In the genomic region with DNA sequence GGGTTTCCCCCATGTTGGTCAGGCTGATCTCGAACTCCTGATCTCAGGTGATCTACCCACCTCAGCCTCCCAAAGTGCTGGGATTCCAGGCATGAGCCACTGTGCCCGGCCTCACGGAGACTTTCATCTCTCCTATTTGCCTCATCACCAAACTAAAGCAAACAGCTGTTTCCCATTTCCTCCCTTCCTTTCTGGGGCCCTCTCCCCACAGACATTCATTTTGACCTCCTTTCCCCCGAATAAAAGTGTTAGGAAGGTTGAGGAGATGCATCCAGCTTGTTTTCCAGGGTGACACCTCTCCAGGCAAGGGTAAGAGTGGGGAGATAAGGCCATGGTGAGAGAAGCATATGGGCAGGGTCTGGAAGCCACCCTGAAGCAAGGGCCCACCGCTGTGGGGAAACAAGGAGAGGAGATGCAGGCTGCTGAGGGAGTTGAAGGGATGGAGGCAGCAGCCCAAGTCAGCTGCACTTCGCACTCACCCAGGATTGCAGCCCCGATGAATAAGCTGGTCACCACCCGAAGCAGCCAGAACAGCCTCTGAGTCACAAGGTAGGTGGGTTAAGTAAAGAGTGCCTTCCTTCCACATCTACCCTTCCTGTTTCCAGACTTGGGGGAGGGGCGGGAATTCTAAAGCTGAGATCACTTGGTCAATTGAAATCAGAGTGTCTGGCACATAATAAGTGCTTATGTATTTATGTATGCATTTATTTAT, we compare ENCODE assay signal across 1 cellular context.
TF ChIP-seq lines count a peak whose summit lies in the region.

No MANE protein-coding gene starts in this region.

TF ChIP-seq in SK-N-SH treated with all-trans-retinoic acid at 6 μM for 48 hours, 23 proteins besides CTCF, POLR2A, EP300 and RAD21 (continued from another document):
- TF ChIP-seq, protein P1, sequence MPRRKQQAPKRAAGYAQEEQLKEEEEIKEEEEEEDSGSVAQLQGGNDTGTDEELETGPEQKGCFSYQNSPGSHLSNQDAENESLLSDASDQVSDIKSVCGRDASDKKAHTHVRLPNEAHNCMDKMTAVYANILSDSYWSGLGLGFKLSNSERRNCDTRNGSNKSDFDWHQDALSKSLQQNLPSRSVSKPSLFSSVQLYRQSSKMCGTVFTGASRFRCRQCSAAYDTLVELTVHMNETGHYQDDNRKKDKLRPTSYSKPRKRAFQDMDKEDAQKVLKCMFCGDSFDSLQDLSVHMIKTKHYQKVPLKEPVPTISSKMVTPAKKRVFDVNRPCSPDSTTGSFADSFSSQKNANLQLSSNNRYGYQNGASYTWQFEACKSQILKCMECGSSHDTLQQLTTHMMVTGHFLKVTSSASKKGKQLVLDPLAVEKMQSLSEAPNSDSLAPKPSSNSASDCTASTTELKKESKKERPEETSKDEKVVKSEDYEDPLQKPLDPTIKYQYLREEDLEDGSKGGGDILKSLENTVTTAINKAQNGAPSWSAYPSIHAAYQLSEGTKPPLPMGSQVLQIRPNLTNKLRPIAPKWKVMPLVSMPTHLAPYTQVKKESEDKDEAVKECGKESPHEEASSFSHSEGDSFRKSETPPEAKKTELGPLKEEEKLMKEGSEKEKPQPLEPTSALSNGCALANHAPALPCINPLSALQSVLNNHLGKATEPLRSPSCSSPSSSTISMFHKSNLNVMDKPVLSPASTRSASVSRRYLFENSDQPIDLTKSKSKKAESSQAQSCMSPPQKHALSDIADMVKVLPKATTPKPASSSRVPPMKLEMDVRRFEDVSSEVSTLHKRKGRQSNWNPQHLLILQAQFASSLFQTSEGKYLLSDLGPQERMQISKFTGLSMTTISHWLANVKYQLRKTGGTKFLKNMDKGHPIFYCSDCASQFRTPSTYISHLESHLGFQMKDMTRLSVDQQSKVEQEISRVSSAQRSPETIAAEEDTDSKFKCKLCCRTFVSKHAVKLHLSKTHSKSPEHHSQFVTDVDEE (CRISPR knock-in tag; IDR thresholded peaks at IDR 0.05), result no peak
- no peak for TF ChIP-seq OSR1 (CRISPR knock-in tag; IDR thresholded peaks at IDR 0.05)
- TF ChIP-seq ZFP30 (CRISPR knock-in tag; IDR thresholded peaks at IDR 0.05), result no peak
- TF ChIP-seq CSRNP3 (CRISPR knock-in tag; IDR thresholded peaks at IDR 0.05), result no peak
- TF ChIP-seq ZNF70 (CRISPR knock-in tag; IDR thresholded peaks at IDR 0.05), result no peak
- no peak for TF ChIP-seq BACH2 (CRISPR knock-in tag; IDR thresholded peaks at IDR 0.05; ENCODE audit: borderline replicate concordance)
- TF ChIP-seq ZC3H10 (CRISPR knock-in tag; IDR thresholded peaks at IDR 0.05), result no peak
- no peak for TF ChIP-seq ZFP3 (CRISPR knock-in tag; IDR thresholded peaks at IDR 0.05)
- no peak for TF ChIP-seq SNAI2 (CRISPR knock-in tag; IDR thresholded peaks at IDR 0.05)
- TF ChIP-seq RARB (CRISPR knock-in tag; IDR thresholded peaks at IDR 0.05), result no peak
- TF ChIP-seq, protein P2, sequence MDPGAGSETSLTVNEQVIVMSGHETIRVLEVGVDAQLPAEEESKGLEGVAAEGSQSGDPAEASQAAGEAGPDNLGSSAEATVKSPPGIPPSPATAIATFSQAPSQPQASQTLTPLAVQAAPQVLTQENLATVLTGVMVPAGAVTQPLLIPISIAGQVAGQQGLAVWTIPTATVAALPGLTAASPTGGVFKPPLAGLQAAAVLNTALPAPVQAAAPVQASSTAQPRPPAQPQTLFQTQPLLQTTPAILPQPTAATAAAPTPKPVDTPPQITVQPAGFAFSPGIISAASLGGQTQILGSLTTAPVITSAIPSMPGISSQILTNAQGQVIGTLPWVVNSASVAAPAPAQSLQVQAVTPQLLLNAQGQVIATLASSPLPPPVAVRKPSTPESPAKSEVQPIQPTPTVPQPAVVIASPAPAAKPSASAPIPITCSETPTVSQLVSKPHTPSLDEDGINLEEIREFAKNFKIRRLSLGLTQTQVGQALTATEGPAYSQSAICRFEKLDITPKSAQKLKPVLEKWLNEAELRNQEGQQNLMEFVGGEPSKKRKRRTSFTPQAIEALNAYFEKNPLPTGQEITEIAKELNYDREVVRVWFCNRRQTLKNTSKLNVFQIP (CRISPR knock-in tag; IDR thresholded peaks at IDR 0.05; ENCODE audit: borderline replicate concordance, low read depth), result no peak
